ENCODE assay signal across 4 cellular contexts in the genomic region with DNA sequence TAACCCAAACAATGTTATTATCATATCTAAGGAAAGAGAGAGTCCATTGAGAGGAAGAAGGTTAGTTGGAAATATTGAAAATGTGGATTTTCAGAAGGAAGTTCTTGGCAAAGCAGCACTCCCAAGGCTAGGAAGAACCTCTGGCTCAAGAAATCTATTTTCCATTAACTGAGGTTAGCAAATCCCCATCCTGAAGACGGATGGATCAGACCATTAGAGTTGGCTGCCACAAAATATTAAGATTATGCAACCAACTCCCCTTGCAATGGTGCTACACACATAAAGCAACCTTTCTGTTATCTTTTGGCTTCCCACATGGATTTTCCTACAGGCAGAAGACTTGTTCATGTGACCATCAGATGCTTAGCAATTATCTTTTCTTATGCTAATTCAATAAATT.
"Had no signal": no experiment of that assay in that cellular context is flagged by ENCODE, and none has a peak within 500 bp of the region (broad histone marks: within the 10 kb centered on the region; RNA-seq: fewer than 3 reads in every experiment).

No MANE protein-coding gene starts in this region.

- H3K4me3 ChIP-seq: GM23338 had no signal

- ATAC-seq: GM23338 had no signal

- DNase-seq: H9, HCEC 1CT, IMR-90 had no signal
